In the genomic region with DNA sequence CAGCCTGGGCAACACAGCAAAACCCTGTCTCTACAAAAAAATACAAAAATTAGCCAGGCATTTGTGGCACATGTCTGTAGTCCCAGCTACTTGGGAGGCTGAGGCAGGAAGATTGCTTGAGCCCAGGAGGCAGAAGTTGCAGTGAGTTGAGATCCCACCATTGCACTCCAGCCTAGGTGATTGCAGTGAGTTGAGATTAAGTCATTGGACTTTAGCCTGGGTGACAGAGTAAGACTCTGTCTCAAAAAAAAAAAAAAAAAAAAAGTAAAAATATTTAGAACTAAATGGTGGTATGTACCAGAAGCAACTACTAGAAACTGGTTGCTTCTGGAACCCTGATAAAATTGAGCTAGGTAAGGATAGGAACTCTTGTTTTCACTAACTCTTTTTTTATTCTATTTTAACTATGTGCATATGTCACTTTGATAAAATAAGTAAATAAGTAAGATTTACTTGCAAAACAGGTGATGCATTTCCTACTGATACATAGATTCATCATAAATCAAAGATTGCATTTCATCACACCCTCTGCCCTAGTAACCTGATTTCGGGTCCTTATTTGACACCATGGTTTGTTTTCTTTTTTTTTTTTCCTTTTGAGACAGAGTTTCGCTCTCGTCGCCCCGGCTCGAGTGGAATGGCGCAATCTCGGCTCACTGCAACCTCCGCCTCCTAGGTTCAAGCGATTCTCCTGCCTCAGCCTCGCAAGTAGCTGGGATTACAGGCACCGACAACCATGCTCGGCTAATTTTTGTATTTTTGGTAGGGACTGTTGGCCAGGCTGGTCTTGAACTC, we compare ENCODE assay signal across 1 cellular context.
TF ChIP-seq lines count a peak whose summit lies in the region.

No MANE protein-coding gene starts in this region.

TF ChIP-seq in GM23338, 12 proteins besides CTCF, POLR2A, EP300 and RAD21 (continued from another document):
- TF ChIP-seq, protein P1, sequence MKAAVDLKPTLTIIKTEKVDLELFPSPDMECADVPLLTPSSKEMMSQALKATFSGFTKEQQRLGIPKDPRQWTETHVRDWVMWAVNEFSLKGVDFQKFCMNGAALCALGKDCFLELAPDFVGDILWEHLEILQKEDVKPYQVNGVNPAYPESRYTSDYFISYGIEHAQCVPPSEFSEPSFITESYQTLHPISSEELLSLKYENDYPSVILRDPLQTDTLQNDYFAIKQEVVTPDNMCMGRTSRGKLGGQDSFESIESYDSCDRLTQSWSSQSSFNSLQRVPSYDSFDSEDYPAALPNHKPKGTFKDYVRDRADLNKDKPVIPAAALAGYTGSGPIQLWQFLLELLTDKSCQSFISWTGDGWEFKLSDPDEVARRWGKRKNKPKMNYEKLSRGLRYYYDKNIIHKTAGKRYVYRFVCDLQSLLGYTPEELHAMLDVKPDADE (IDR thresholded peaks at IDR 0.05) = no peak
- TF ChIP-seq JUNB (IDR thresholded peaks at IDR 0.05; ENCODE audit: unreplicated experiment) (no peak), NANOG (IDR thresholded peaks at IDR 0.05; ENCODE audit: borderline replicate concordance) (no peak), POLR2AphosphoS5 (IDR thresholded peaks at IDR 0.05; ENCODE audit: low read depth) (no peak), STAT1 (IDR thresholded peaks at IDR 0.05; ENCODE audit: unreplicated experiment) (no peak), ZNF331 (CRISPR knock-in tag; IDR thresholded peaks at IDR 0.05; ENCODE audit: low read depth) (no peak), EZH2 (IDR thresholded peaks at IDR 0.05; ENCODE audit: low read depth, unreplicated experiment) (no peak)
- TF ChIP-seq, protein P2, sequence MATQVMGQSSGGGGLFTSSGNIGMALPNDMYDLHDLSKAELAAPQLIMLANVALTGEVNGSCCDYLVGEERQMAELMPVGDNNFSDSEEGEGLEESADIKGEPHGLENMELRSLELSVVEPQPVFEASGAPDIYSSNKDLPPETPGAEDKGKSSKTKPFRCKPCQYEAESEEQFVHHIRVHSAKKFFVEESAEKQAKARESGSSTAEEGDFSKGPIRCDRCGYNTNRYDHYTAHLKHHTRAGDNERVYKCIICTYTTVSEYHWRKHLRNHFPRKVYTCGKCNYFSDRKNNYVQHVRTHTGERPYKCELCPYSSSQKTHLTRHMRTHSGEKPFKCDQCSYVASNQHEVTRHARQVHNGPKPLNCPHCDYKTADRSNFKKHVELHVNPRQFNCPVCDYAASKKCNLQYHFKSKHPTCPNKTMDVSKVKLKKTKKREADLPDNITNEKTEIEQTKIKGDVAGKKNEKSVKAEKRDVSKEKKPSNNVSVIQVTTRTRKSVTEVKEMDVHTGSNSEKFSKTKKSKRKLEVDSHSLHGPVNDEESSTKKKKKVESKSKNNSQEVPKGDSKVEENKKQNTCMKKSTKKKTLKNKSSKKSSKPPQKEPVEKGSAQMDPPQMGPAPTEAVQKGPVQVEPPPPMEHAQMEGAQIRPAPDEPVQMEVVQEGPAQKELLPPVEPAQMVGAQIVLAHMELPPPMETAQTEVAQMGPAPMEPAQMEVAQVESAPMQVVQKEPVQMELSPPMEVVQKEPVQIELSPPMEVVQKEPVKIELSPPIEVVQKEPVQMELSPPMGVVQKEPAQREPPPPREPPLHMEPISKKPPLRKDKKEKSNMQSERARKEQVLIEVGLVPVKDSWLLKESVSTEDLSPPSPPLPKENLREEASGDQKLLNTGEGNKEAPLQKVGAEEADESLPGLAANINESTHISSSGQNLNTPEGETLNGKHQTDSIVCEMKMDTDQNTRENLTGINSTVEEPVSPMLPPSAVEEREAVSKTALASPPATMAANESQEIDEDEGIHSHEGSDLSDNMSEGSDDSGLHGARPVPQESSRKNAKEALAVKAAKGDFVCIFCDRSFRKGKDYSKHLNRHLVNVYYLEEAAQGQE (IDR thresholded peaks at IDR 0.05; ENCODE audit: unreplicated experiment) = no peak
